ENCODE assay signal across 1 cellular context in the genomic region with DNA sequence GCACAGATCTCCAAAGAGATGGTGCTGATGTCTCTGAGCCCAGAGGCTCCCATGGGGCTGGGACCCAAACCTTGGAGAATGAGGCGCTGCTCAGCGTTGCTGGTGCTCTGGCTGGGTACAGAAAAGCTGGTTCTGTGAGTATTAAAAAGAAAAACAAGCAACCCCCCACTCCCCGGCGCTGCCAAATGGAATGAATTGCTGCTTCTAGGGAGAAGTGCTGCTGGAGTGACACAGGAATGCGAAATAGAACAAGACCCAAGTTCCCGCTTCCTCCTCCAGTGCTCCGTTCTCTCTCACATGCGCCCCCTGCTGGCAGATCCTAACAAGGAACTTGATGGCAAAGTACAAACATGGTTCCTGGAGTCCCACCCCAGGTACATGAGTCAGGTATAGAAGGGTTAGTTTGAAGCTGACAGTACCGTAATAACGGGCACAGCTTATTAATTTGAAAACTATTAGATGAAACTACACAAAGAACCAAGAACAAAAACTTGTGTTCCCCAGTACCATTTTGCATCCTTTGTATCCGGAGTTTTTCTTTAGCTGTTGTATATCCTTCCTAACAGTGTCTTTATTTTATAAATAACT.
TF ChIP-seq lines count a peak whose summit lies in the region.

No MANE protein-coding gene starts in this region.

TF ChIP-seq in HEK293, 187 proteins besides CTCF, POLR2A, EP300 and RAD21 (continued from another document):
- TF ChIP-seq ZNF366 (tag by site-specific recombination; conservative IDR thresholded peaks at IDR 0.05) (peak; percentile 42; the same call in 1 of the 2 replicates), ZNF24 (tag by site-specific recombination; IDR thresholded peaks at IDR 0.05) (no peak), BCL11A (tag by site-specific recombination; IDR thresholded peaks at IDR 0.05; ENCODE audit: low read depth) (no peak), ZNF561 (tag by site-specific recombination; IDR thresholded peaks at IDR 0.05; ENCODE audit: borderline replicate concordance) (peak; percentile 62; the same call in 1 of the 2 replicates), ZNF654 (tag by site-specific recombination; IDR thresholded peaks at IDR 0.05; ENCODE audit: low read depth) (peak; percentile 70), IKZF3 (tag by site-specific recombination; IDR thresholded peaks at IDR 0.05) (peak; percentile 39; the same call in 1 of the 2 replicates)
